In the genomic region with DNA sequence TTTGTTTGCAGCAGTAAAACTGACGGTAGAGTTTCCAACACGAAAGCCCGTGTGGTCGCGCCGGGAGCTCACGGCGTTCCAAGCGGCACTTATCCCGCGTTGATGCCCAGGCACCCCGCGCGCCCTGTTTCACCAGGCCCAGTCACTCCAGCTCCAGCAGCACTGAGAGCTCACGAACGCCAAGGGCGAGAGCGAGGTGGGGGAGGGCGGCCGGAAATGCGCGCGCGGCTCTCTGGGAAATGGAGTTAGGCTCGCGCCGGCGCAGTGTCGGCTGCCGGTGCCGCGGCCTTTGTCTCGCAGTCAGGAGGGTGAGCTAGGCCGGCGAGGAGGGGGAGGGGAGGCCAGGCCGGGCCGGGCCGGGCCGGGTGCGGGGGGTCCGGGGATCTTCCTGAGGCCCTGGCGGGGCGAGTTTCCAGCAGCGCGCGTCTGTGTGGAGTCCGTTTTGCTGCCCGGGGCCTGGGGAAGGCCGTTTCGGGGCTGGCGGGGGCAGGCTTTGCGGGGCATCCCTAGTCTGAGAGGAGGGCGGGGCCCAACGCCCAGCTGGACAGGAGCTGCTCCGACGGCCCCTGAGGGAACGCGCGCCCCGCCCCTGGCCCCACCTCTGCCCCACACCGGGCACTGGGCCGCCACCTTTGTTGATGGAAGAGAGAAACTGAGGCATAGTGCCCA, we compare ENCODE assay signal across 8 cellular contexts. TPM values are rescaled to one million over a fixed set of nuclear protein-coding genes. Genes with fewer than 3 reads are reported as not detected.
DNase-seq lines count a peak whose midpoint lies in the region; ATAC-seq and TF ChIP-seq lines count a peak whose summit lies in the region.

A gene (plus strand): TSS at position 280 of the 669 bp plus-strand sequence. CDS start 721 bp downstream, outside the sequence.

- no peaks in the 10 kb centered on the region for H3K4me1 ChIP-seq in endocrine pancreas (ENCODE audit: control insufficient read depth, insufficient read depth, low read length)
- peaks cover 5% of the 10 kb centered on the region for H3K4me1 ChIP-seq in mesenchymal stem cell (ENCODE audit: control insufficient read depth, insufficient read depth, low read depth, low read length)

- WGBS in mesenchymal stem cell: 4% methylated on average over 48 of the region's 62 CpGs

- H3K27me3 ChIP-seq in endocrine pancreas (ENCODE audit: control insufficient read depth, insufficient read depth, low read length): no peaks in the 10 kb centered on the region
- no peaks in the 10 kb centered on the region for H3K27me3 ChIP-seq in mesenchymal stem cell (ENCODE audit: control insufficient read depth in 1 of 2, insufficient read depth in 1 of 2, low read length in 2 of 2)

- H4K91ac ChIP-seq in mesenchymal stem cell (ENCODE audit: low read length): peak within 1 kb of the TSS; percentile 49

- peak within 1 kb of the TSS; percentile 62 to 73 for H3K4ac ChIP-seq in mesenchymal stem cell (ENCODE audit: low read depth in 1 of 2, low read length in 2 of 2)

- no peak within 1 kb of the TSS for H2BK15ac ChIP-seq in mesenchymal stem cell (ENCODE audit: low read depth, poor library complexity, severe bottlenecking)

- H2BK120ac ChIP-seq in mesenchymal stem cell (ENCODE audit: low read depth, low read length): no peak within 1 kb of the TSS

- peaks cover 18% of the 10 kb centered on the region for H3K9me3 Mint-ChIP-seq in MCF 10A (ENCODE audit: unreplicated experiment)

- H3K27ac ChIP-seq in mesenchymal stem cell (ENCODE audit: low read length, poor library complexity, severe bottlenecking): no peak within 1 kb of the TSS

- H3K36me3 ChIP-seq in endocrine pancreas (ENCODE audit: control insufficient read depth, insufficient read depth, low read length) (peaks cover 9% of the 10 kb centered on the region), mesenchymal stem cell (ENCODE audit: control insufficient read depth in 1 of 2, insufficient read depth in 2 of 2, low read depth in 1 of 2, low read length in 2 of 2) (peaks cover 12 to 22% of the 10 kb centered on the region in 2 experiments)

- H2AFZ ChIP-seq in mesenchymal stem cell (ENCODE audit: low read depth, low read length): peak within 1 kb of the TSS; percentile 93

- no peaks in the 10 kb centered on the region for H3K4me1 Mint-ChIP-seq in MCF 10A (ENCODE audit: insufficient read depth, unreplicated experiment)

- CTCF ChIA-PET in MCF 10A (lab: Yijun Ruan, JAX): interaction anchor here (0.6 kb wide), 1 partner anchor 54 kb away, joined by 4 read pairs; no protein-coding TSS in a partner anchor

- H3K9ac ChIP-seq in endocrine pancreas (ENCODE audit: control insufficient read depth, insufficient read depth, low read length) (peak within 1 kb of the TSS; percentile 73), mesenchymal stem cell (ENCODE audit: low read length) (peak within 1 kb of the TSS; percentile 89)

- peak within 1 kb of the TSS; percentile 68 to 87 for H3K14ac ChIP-seq in mesenchymal stem cell (ENCODE audit: low read length in 2 of 2)

- H3K4me3 Mint-ChIP-seq in MCF 10A (ENCODE audit: unreplicated experiment): no peak within 1 kb of the TSS

- intact Hi-C loops in MCF 10A (cut with micrococcal nuclease): no loop called here

- H3K36me3 Mint-ChIP-seq in MCF 10A (ENCODE audit: insufficient read depth, unreplicated experiment): no peaks in the 10 kb centered on the region

- no peak within 1 kb of the TSS for H2BK12ac ChIP-seq in mesenchymal stem cell (ENCODE audit: low read length in 2 of 2)

- H3K27ac Mint-ChIP-seq in MCF 10A (ENCODE audit: low read depth, unreplicated experiment): no peak within 1 kb of the TSS

- BruUV-seq in MCF 10A (replicated peaks; lab: Mats Ljungman, UMichigan): no TSS peak

- no peak for TF ChIP-seq CTCF in MCF 10A (IDR thresholded peaks at IDR 0.05; ENCODE audit: unreplicated experiment)

- ATAC-seq in GM18520 (IDR thresholded peaks at IDR 0.05; ENCODE audit: unreplicated experiment): no peak
- ATAC-seq in HG03521 (IDR thresholded peaks at IDR 0.05; ENCODE audit: unreplicated experiment): no peak

- peak within 1 kb of the TSS; percentile 51 for H3K4me2 ChIP-seq in mesenchymal stem cell (ENCODE audit: low read length, poor library complexity, severe bottlenecking)

- no peak within 1 kb of the TSS for H2BK5ac ChIP-seq in mesenchymal stem cell (ENCODE audit: low read depth, low read length, poor library complexity, severe bottlenecking)

- no peaks in the 10 kb centered on the region for H3K79me1 ChIP-seq in mesenchymal stem cell (replicated peaks; ENCODE audit: low read length, poor library complexity, severe bottlenecking)

- H3K18ac ChIP-seq in mesenchymal stem cell (ENCODE audit: low read depth in 1 of 2, low read length in 2 of 2): peak within 1 kb of the TSS; percentile 41 to 85

- peak within 1 kb of the TSS; percentile 81 for H4K8ac ChIP-seq in mesenchymal stem cell (ENCODE audit: low read length)

- peak within 1 kb of the TSS in 1 of 2 experiments; percentile 73 for H3K23ac ChIP-seq in mesenchymal stem cell (ENCODE audit: low read length in 2 of 2)

- H3K27me3 Mint-ChIP-seq in MCF 10A (ENCODE audit: insufficient read depth, unreplicated experiment): no peaks in the 10 kb centered on the region

- H2AK5ac ChIP-seq in mesenchymal stem cell (ENCODE audit: low read length, severe bottlenecking): no peak within 1 kb of the TSS

- peak; percentile 94 to 95 for DNase-seq in T47D (ENCODE audit: low read depth in 1 of 2, low spot score in 1 of 2)
- DNase-seq in MCF 10A (ENCODE audit: unreplicated experiment): no peak
- DNase-seq in activated CD8-positive, alpha-beta memory T cell treated with anti-CD3 and anti-CD28 coated beads for 48 hours (ENCODE audit: low read depth in 2 of 3, low spot score in 2 of 3): peak; percentile 6 to 22 (median 9)
- DNase-seq in mesenchymal stem cell: peak; percentile 66
- DNase-seq in stimulated activated CD4-positive, alpha-beta T cell treated with anti-CD3 and anti-CD28 coated beads, Interleukin-4, amount 100 ng/mL, for 24 hours: peak; percentile 47

- H3K9me3 ChIP-seq in endocrine pancreas (ENCODE audit: control insufficient read depth, low read length) (peaks cover 3% of the 10 kb centered on the region), mesenchymal stem cell (ENCODE audit: control insufficient read depth, low read length) (peaks cover 41% of the 10 kb centered on the region)

- in situ Hi-C loops in T47D (cut with HindIII; ENCODE audit: low pct_unique_long_range_greater_than_20kb, low sequenced_read_pairs): no loop called here

- H3K4me3 ChIP-seq in endocrine pancreas (ENCODE audit: control insufficient read depth, insufficient read depth, low read length): no peak within 1 kb of the TSS
- peak within 1 kb of the TSS; percentile 53 to 74 for H3K4me3 ChIP-seq in mesenchymal stem cell (ENCODE audit: insufficient read depth in 1 of 2, low read depth in 1 of 2, low read length in 2 of 2)

- POLR2A ChIA-PET in MCF 10A (lab: Yijun Ruan, JAX): no interaction called here

RNA-seq across cellular contexts. Expression of the gene that starts here (rescaled TPM):
- not detected in 2 replicates for total RNA-seq in MCF 10A (2022)
- polyA plus RNA-seq in mesenchymal stem cell (2013, experiment 1 of 2): 1.2 TPM
- polyA plus RNA-seq in mesenchymal stem cell (2013, experiment 2 of 2): 1.2 TPM
